ENCODE assay signal across 34 cellular contexts in the genomic region with DNA sequence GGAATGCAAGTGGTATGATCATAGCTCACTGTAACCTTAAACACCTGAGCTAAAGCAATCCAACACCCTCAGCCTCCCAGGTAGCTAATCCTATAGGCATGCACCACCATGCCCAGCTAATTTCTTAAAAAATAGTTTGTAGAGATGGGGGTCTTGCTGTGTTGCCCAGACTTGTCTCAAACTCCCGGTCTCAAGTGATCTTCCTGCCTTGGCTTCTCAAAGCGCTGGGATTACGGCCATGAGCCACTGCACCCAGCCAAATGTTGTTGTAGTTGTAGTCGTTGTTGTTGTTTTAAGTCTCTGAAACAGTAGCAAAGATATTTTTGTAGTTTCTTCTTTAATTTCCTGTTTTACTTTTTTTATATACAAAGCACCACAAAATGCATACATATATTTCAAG.
"Had no signal": no experiment of that assay in that cellular context is flagged by ENCODE, and none has a peak within 500 bp of the region (broad histone marks: within the 10 kb centered on the region; RNA-seq: fewer than 3 reads in every experiment).

No MANE protein-coding gene starts in this region.

- H3K27me3 Mint-ChIP-seq: activated CD4-positive, alpha-beta memory T cell treated with anti-CD3 and anti-CD28 coated beads for 36 hours; activated CD4-positive, alpha-beta T cell treated with anti-CD3 and anti-CD28 coated beads for 36 hours; activated CD4-positive, alpha-beta T cell treated with anti-CD3 and anti-CD28 coated beads, Interleukin-2, amount 10 ng/mL, durations not matched to agents 24 days and 14 days; activated CD8-positive, alpha-beta memory T cell treated with anti-CD3 and anti-CD28 coated beads, Interleukin-2, amount 10 ng/mL, durations not matched to agents 7 days and 5 days; activated naive CD4-positive, alpha-beta T cell treated with anti-CD3 and anti-CD28 coated beads, Interleukin-2, amount 50 U/mL, for 24 hours; activated naive CD8-positive, alpha-beta T cell treated with anti-CD3 and anti-CD28 coated beads for 36 hours; activated naive CD8-positive, alpha-beta T cell treated with anti-CD3 and anti-CD28 coated beads, Interleukin-2, amount 50 U/mL, for 24 hours; brain; T-helper 17 cell had no signal

- H3K9me3 ChIP-seq: adrenal gland, ascending aorta, breast epithelium, colonic mucosa had no signal

- H3K27ac Mint-ChIP-seq: activated CD4-positive, alpha-beta memory T cell treated with anti-CD3 and anti-CD28 coated beads for 36 hours; activated CD4-positive, alpha-beta T cell treated with anti-CD3 and anti-CD28 coated beads for 36 hours; activated CD4-positive, alpha-beta T cell treated with anti-CD3 and anti-CD28 coated beads, Interleukin-2, amount 10 ng/mL, durations not matched to agents 24 days and 14 days; activated CD8-positive, alpha-beta memory T cell treated with anti-CD3 and anti-CD28 coated beads, Interleukin-2, amount 10 ng/mL, durations not matched to agents 7 days and 5 days; activated CD8-positive, alpha-beta T cell treated with anti-CD3 and anti-CD28 coated beads, Interleukin-2, amount 10 ng/mL, durations not matched to agents 7 days and 5 days; activated naive CD4-positive, alpha-beta T cell treated with anti-CD3 and anti-CD28 coated beads for 36 hours; activated naive CD4-positive, alpha-beta T cell treated with anti-CD3 and anti-CD28 coated beads, Interleukin-2, amount 50 U/mL, for 24 hours; activated naive CD8-positive, alpha-beta T cell treated with anti-CD3 and anti-CD28 coated beads for 36 hours; activated naive CD8-positive, alpha-beta T cell treated with anti-CD3 and anti-CD28 coated beads, Interleukin-2, amount 50 U/mL, for 24 hours; activated T-helper 1 cell treated with anti-CD3 and anti-CD28 coated beads, Interleukin-12 subunit alpha, Interleukin-12 subunit beta, Interleukin-2, Interleukin-4 antibody, amounts not matched to agents 30 ng/mL and 10 ng/mL and 1 ng/mL, durations not matched to agents 14 hours and 24 hours and 36 hours; activated T-helper 2 cell treated with anti-CD3 and anti-CD28 coated beads, Interferon-gamma antibody, Interleukin-2, Interleukin-4, amounts not matched to agents 10 μg/mL and 5 μg/mL and 100 μg/mL, durations not matched to agents 14 hours and 24 hours and 36 hours; brain; T-helper 17 cell; T-helper 2 cell treated with Interferon-gamma antibody and Interleukin-4, amounts not matched to agents 5 μg/mL and 100 μg/mL, for 36 hours had no signal

- H3K4me1 ChIP-seq: adrenal gland, ascending aorta, breast epithelium, colonic mucosa had no signal

- H3K4me1 Mint-ChIP-seq: activated CD4-positive, alpha-beta T cell treated with anti-CD3 and anti-CD28 coated beads for 36 hours; activated CD4-positive, alpha-beta T cell treated with anti-CD3 and anti-CD28 coated beads, Interleukin-2, amount 10 ng/mL, durations not matched to agents 24 days and 14 days; activated CD8-positive, alpha-beta memory T cell treated with anti-CD3 and anti-CD28 coated beads, Interleukin-2, amount 10 ng/mL, durations not matched to agents 7 days and 5 days; activated naive CD4-positive, alpha-beta T cell treated with anti-CD3 and anti-CD28 coated beads, Interleukin-2, amount 50 U/mL, for 24 hours; activated naive CD8-positive, alpha-beta T cell treated with anti-CD3 and anti-CD28 coated beads for 36 hours; activated naive CD8-positive, alpha-beta T cell treated with anti-CD3 and anti-CD28 coated beads, Interleukin-2, amount 50 U/mL, for 24 hours; T-helper 17 cell had no signal

- H3K27ac ChIP-seq: adrenal gland, ascending aorta, breast epithelium, cardiac muscle cell, colonic mucosa, epithelial cell of prostate, WERI-Rb-1 had no signal

- H3K36me3 ChIP-seq: adrenal gland, ascending aorta, breast epithelium, cardiac muscle cell, colonic mucosa, WERI-Rb-1 had no signal

- H3K4me3 Mint-ChIP-seq: activated CD4-positive, alpha-beta memory T cell treated with anti-CD3 and anti-CD28 coated beads for 36 hours; activated CD4-positive, alpha-beta T cell treated with anti-CD3 and anti-CD28 coated beads for 36 hours; activated CD4-positive, alpha-beta T cell treated with anti-CD3 and anti-CD28 coated beads, Interleukin-2, amount 10 ng/mL, durations not matched to agents 24 days and 14 days; activated CD8-positive, alpha-beta memory T cell treated with anti-CD3 and anti-CD28 coated beads, Interleukin-2, amount 10 ng/mL, durations not matched to agents 7 days and 5 days; activated CD8-positive, alpha-beta T cell treated with anti-CD3 and anti-CD28 coated beads, Interleukin-2, amount 10 ng/mL, durations not matched to agents 7 days and 5 days; activated naive CD4-positive, alpha-beta T cell treated with anti-CD3 and anti-CD28 coated beads for 36 hours; activated naive CD4-positive, alpha-beta T cell treated with anti-CD3 and anti-CD28 coated beads, Interleukin-2, amount 50 U/mL, for 24 hours; activated naive CD8-positive, alpha-beta T cell treated with anti-CD3 and anti-CD28 coated beads for 36 hours; activated naive CD8-positive, alpha-beta T cell treated with anti-CD3 and anti-CD28 coated beads, Interleukin-2, amount 50 U/mL, for 24 hours; activated T-helper 1 cell treated with anti-CD3 and anti-CD28 coated beads, Interleukin-12 subunit alpha, Interleukin-12 subunit beta, Interleukin-2, Interleukin-4 antibody, amounts not matched to agents 30 ng/mL and 10 ng/mL and 1 ng/mL, durations not matched to agents 14 hours and 24 hours and 36 hours; brain; T-helper 17 cell; T-helper 2 cell treated with Interferon-gamma antibody and Interleukin-4, amounts not matched to agents 5 μg/mL and 100 μg/mL, for 36 hours had no signal

- DNase-seq: activated CD4-positive, alpha-beta memory T cell treated with anti-CD3 and anti-CD28 coated beads for 36 hours; activated CD4-positive, alpha-beta T cell treated with anti-CD3 and anti-CD28 coated beads for 36 hours; activated CD4-positive, alpha-beta T cell treated with anti-CD3 and anti-CD28 coated beads, Interleukin-2, amount 10 ng/mL, durations not matched to agents 24 days and 14 days; activated CD4-positive, CD25-positive, alpha-beta regulatory T cell; activated CD4-positive, CD25-positive, alpha-beta regulatory T cell treated with anti-CD3 and anti-CD28 coated beads, Interleukin-2, amount 50 U/mL, for 72 hours; activated CD8-positive, alpha-beta memory T cell treated with anti-CD3 and anti-CD28 coated beads, Interleukin-2, amount 10 ng/mL, durations not matched to agents 7 days and 5 days; activated CD8-positive, alpha-beta memory T cell treated with anti-CD3 and anti-CD28 coated beads, Interleukin-2, amount 50 U/mL, for 4 hours; activated CD8-positive, alpha-beta T cell treated with anti-CD3 and anti-CD28 coated beads, Interleukin-2, amount 10 ng/mL, durations not matched to agents 7 days and 5 days; activated effector memory CD4-positive, alpha-beta T cell treated with anti-CD3 and anti-CD28 coated beads, Interleukin-2, amount 50 U/mL, for 16 hours; activated naive CD4-positive, alpha-beta T cell treated with anti-CD3 and anti-CD28 coated beads for 36 hours; activated naive CD8-positive, alpha-beta T cell treated with anti-CD3 and anti-CD28 coated beads for 36 hours; activated naive CD8-positive, alpha-beta T cell treated with anti-CD3 and anti-CD28 coated beads, Interleukin-2, amount 50 U/mL, for 24 hours; activated T-cell treated with anti-CD3 and anti-CD28 coated beads, Interleukin-2, amount 50 U/mL, for 1 hour; activated T-cell treated with anti-CD3 and anti-CD28 coated beads, Interleukin-2, amount 50 U/mL, for 48 hours; adrenal gland; central memory CD4-positive, alpha-beta T cell; cerebellar nuclear complex; colonic mucosa; effector CD8-positive, alpha-beta T cell; foreskin fibroblast; head of caudate nucleus; T-helper 1 cell; T-helper 17 cell; T1000; WERI-Rb-1 had no signal

- H3K9me3 Mint-ChIP-seq: activated CD4-positive, alpha-beta memory T cell treated with anti-CD3 and anti-CD28 coated beads for 36 hours; activated CD4-positive, alpha-beta T cell treated with anti-CD3 and anti-CD28 coated beads, Interleukin-2, amount 10 ng/mL, durations not matched to agents 24 days and 14 days; activated naive CD4-positive, alpha-beta T cell treated with anti-CD3 and anti-CD28 coated beads for 36 hours; activated naive CD4-positive, alpha-beta T cell treated with anti-CD3 and anti-CD28 coated beads, Interleukin-2, amount 50 U/mL, for 24 hours; activated naive CD8-positive, alpha-beta T cell treated with anti-CD3 and anti-CD28 coated beads for 36 hours; activated T-helper 1 cell treated with anti-CD3 and anti-CD28 coated beads, Interleukin-12 subunit alpha, Interleukin-12 subunit beta, Interleukin-2, Interleukin-4 antibody, amounts not matched to agents 30 ng/mL and 10 ng/mL and 1 ng/mL, durations not matched to agents 14 hours and 24 hours and 36 hours; activated T-helper 2 cell treated with anti-CD3 and anti-CD28 coated beads, Interferon-gamma antibody, Interleukin-2, Interleukin-4, amounts not matched to agents 10 μg/mL and 5 μg/mL and 100 μg/mL, durations not matched to agents 14 hours and 24 hours and 36 hours; brain; T-helper 2 cell treated with Interferon-gamma antibody and Interleukin-4, amounts not matched to agents 5 μg/mL and 100 μg/mL, for 36 hours had no signal

- H3K4me3 ChIP-seq: adrenal gland, ascending aorta, breast epithelium, cardiac muscle cell, colonic mucosa had no signal

- H3K27me3 ChIP-seq: adrenal gland, ascending aorta, breast epithelium, cardiac muscle cell, colonic mucosa had no signal

- H3K36me3 Mint-ChIP-seq: activated CD4-positive, alpha-beta memory T cell treated with anti-CD3 and anti-CD28 coated beads for 36 hours; activated CD8-positive, alpha-beta memory T cell treated with anti-CD3 and anti-CD28 coated beads, Interleukin-2, amount 10 ng/mL, durations not matched to agents 7 days and 5 days; activated naive CD4-positive, alpha-beta T cell treated with anti-CD3 and anti-CD28 coated beads, Interleukin-2, amount 50 U/mL, for 24 hours; activated naive CD8-positive, alpha-beta T cell treated with anti-CD3 and anti-CD28 coated beads for 36 hours; brain had no signal
